17 cellular contexts compared by ENCODE assay signal in genomic region chr3:154294016-154294415, GRCh38.
"Had no signal": no experiment of that assay in that cellular context is flagged by ENCODE, and none has a peak within 500 bp of the region (broad histone marks: within the 10 kb centered on the region; RNA-seq: fewer than 3 reads in every experiment).

No MANE protein-coding gene starts in this region.

- H3K9me3 ChIP-seq: colonic mucosa, neutrophil, right atrium auricular region, sigmoid colon, tibial nerve, upper lobe of right lung, vagina had no signal

- FAIRE-seq: endothelial cell of umbilical vein had no signal

- H3K27ac ChIP-seq: colonic mucosa, foreskin keratinocyte, hepatocyte, neutrophil, right atrium auricular region, sigmoid colon, skin epidermis, tibial nerve, upper lobe of right lung, vagina had no signal

- H3K36me3 ChIP-seq: colonic mucosa had no signal

- H3K4me1 ChIP-seq: colonic mucosa, foreskin keratinocyte, right atrium auricular region, sigmoid colon, tibial nerve, upper lobe of right lung, vagina had no signal

- DNase-seq: colonic mucosa; dermis blood vessel endothelial cell; erythroblast; foreskin keratinocyte; kidney glomerular epithelial cell; sigmoid colon; stimulated activated CD4-positive, alpha-beta T cell treated with anti-CD3 and anti-CD28 coated beads, Interleukin-2, amount 100 ng/mL, for 24 hours; stimulated activated CD4-positive, alpha-beta T cell treated with anti-CD3 and anti-CD28 coated beads, Interleukin-4, amount 100 ng/mL, for 4 hours; stimulated activated naive CD8-positive, alpha-beta T cell treated with anti-CD3 and anti-CD28 coated beads, Interleukin-15, Interleukin-2, amounts not matched to agents 100 U/mL and 50 U/mL, for 24 hours; upper lobe of right lung had no signal

- H3K27me3 ChIP-seq: colonic mucosa, foreskin keratinocyte, hepatocyte, neutrophil, right atrium auricular region, sigmoid colon, tibial nerve, upper lobe of right lung, vagina had no signal

- H3K4me3 ChIP-seq: colonic mucosa, hepatocyte, right atrium auricular region, sigmoid colon, skin epidermis, tibial nerve, upper lobe of right lung, vagina had no signal
